In genomic region chr1:179807291-179807690, GRCh38 we compare ENCODE assay signal across 23 cellular contexts.
"Had no signal": no experiment of that assay in that cellular context is flagged by ENCODE, and none has a peak within 500 bp of the region (broad histone marks: within the 10 kb centered on the region; RNA-seq: fewer than 3 reads in every experiment).

No MANE protein-coding gene starts in this region.

- H3K4me2 ChIP-seq: SK-N-SH had no signal

- H3K9ac ChIP-seq: SK-N-SH had no signal

- H3K9me3 ChIP-seq: ascending aorta, body of pancreas, Peyer's patch, SJCRH30, SK-N-SH had no signal

- DNase-seq: activated CD4-positive, alpha-beta T cell treated with anti-CD3 and anti-CD28 coated beads for 1 hour; activated CD4-positive, alpha-beta T cell treated with anti-CD3 and anti-CD28 coated beads, Interleukin-2, amount 10 ng/mL, durations not matched to agents 24 days and 14 days; activated CD4-positive, alpha-beta T cell treated with anti-CD3 and anti-CD28 coated beads, Interleukin-2, amount 50 U/mL, for 48 hours; activated CD8-positive, alpha-beta memory T cell treated with anti-CD3 and anti-CD28 coated beads, Interleukin-2, amount 10 ng/mL, durations not matched to agents 7 days and 5 days; activated effector memory CD4-positive, alpha-beta T cell treated with Interleukin-2 at 50 U/mL for 16 hours; activated naive CD4-positive, alpha-beta T cell treated with Interleukin-2 at 50 U/mL for 16 hours; activated naive CD8-positive, alpha-beta T cell treated with anti-CD3 and anti-CD28 coated beads, Interleukin-2, amount 50 U/mL, for 24 hours; activated T-cell treated with anti-CD3 and anti-CD28 coated beads, Interleukin-2, amount 50 U/mL, for 24 hours; amniotic stem cell; body of pancreas; KBM-7; NCI-H1048; NCI-H1930; NCI-H2171; NCI-H2227 treated with DMSO at 0.1 percent for 48 hours; NK-92 treated with Interleukin-12 subunit alpha and Interleukin-12 subunit beta, amount 100 ng/mL, for 24 hours; Peyer's patch; Right ventricle myocardium superior; SJCRH30; SK-N-SH had no signal

- H3K27me3 ChIP-seq: ascending aorta, body of pancreas, Peyer's patch, SJCRH30 had no signal

- H3K4me1 ChIP-seq: ascending aorta, body of pancreas, Peyer's patch, SJCRH30 had no signal

- H3K4me3 ChIP-seq: ascending aorta, body of pancreas, Peyer's patch, SJCRH30 had no signal

- ATAC-seq: activated CD8-positive, alpha-beta memory T cell treated with anti-CD3 and anti-CD28 coated beads, Interleukin-2, amount 10 ng/mL, durations not matched to agents 7 days and 5 days; activated naive CD4-positive, alpha-beta T cell treated with anti-CD3 and anti-CD28 coated beads, Interleukin-2, amount 50 U/mL, for 72 hours; activated naive CD8-positive, alpha-beta T cell treated with anti-CD3 and anti-CD28 coated beads, Interleukin-2, amount 50 U/mL, for 24 hours; body of pancreas had no signal

- H3K27ac ChIP-seq: ascending aorta, body of pancreas, Peyer's patch, RWPE1, SJCRH30 had no signal

- H3K36me3 ChIP-seq: ascending aorta, Peyer's patch, SJCRH30 had no signal
